8 cellular contexts compared by ENCODE assay signal in the genomic region with DNA sequence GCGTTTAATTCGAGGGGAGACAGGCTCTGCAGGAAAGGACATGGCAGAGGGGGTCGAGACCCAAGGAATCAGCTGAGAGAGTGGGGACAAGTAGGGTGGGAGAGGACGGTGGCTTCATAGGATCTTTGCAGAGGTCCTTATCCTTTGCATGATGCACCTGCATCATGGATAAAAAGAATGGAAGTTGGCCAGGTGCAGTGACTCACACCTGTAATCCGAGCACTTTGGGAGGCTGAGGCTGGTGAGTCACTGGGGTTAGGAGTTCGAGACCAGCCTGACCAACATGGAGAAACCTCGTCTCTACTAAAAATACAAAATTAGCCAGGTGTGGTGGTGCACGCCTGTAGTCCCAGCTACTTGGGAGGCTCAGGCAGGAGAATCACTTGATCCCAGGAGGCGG. TPM values are rescaled to one million over a fixed set of nuclear protein-coding genes. Genes with fewer than 3 reads are reported as not detected.
DNase-seq lines count a peak whose midpoint lies in the region; FAIRE-seq and TF ChIP-seq lines count a peak whose summit lies in the region.
"Not testable (repeated sequence)": the region's sequence is repeated elsewhere in the genome, so short reads cannot be mapped to it uniquely, and the experiment has no call there.

No MANE protein-coding gene starts in this region.

- H3K36me3 ChIP-seq in HEK293 (ENCODE audit: control insufficient read depth in 2 of 2, insufficient read depth in 1 of 2, low read length in 2 of 2) (peaks cover 0 to 18% of the 10 kb centered on the region in 2 experiments; a peak in 2 of 3 replicates), MG63 (peaks cover 13% of the 10 kb centered on the region)

- TF ChIP-seq CTCF in 22Rv1 (IDR thresholded peaks at IDR 0.05); HEK293 (tag by site-specific recombination; IDR thresholded peaks at IDR 0.05); astrocyte of the spinal cord (IDR thresholded peaks at IDR 0.05; ENCODE audit: low read depth, low read length); epithelial cell of esophagus (IDR thresholded peaks at IDR 0.05; ENCODE audit: insufficient read depth, low read depth, low read length, missing control alignments): not testable (repeated sequence)

- POLR2A ChIA-PET in HEK293 (lab: Yijun Ruan, JAX) = interaction anchor here (0.6 kb wide), 1 partner anchor 37 kb away, joined by 3 read pairs; no protein-coding TSS in a partner anchor

- in situ Hi-C loops in astrocyte of the spinal cord (cut with HindIII; ENCODE audit: low sequenced_read_pairs) = not testable (repeated sequence)

- CTCF ChIA-PET in HEK293 (lab: Yijun Ruan, JAX) = interaction anchor here (0.9 kb wide), 1 partner anchor 807 kb away, joined by 3 read pairs; no protein-coding TSS in a partner anchor

- DNase-seq in EH (ENCODE audit: low read depth) = peak; percentile 17
- peak; percentile 26 for DNase-seq in MG63
- DNase-seq in RCC 7860 (ENCODE audit: low spot score) = peak; percentile 9
- peak; percentile 16 for DNase-seq in astrocyte of the spinal cord (ENCODE audit: low read depth, low spot score)
- peak; percentile 32 for DNase-seq in epithelial cell of esophagus (ENCODE audit: low read depth)
- peak; percentile 65 for DNase-seq in kidney tubule cell (ENCODE audit: low spot score)

- H3K9me3 ChIP-seq in HEK293 (ENCODE audit: control insufficient read depth, insufficient read depth, low read depth, low read length); MG63: not testable (repeated sequence)

- not testable (repeated sequence) for FAIRE-seq in RCC 7860 (lab: Jason Lieb, UNC)

- H3K27me3 ChIP-seq in MG63 = not testable (repeated sequence)

- H3K4me3 ChIP-seq in HEK293 (ENCODE audit: low read depth, low read length); MG63; astrocyte of the spinal cord (ENCODE audit: low read depth, low read length); epithelial cell of esophagus (ENCODE audit: low read length): not testable (repeated sequence)

- not testable (repeated sequence) for H3K4me1 ChIP-seq in HEK293 (ENCODE audit: control insufficient read depth, insufficient read depth, low read length)

- H3K27ac ChIP-seq in 22Rv1 = peak overlapping the region; percentile 18; the same call in 1 of the 2 replicates
- not testable (repeated sequence) for H3K27ac ChIP-seq in HEK293 (ENCODE audit: extremely low read depth, low read depth, low read length)

TF ChIP-seq in HEK293, 187 proteins besides CTCF, POLR2A, EP300 and RAD21:
- TF ChIP-seq KLF8 (tag by site-specific recombination; IDR thresholded peaks at IDR 0.05) = peak; percentile 26; the same call in 1 of the 2 replicates

RNA-seq across cellular contexts. Expression of a gene that starts 17.3 kb away (rescaled TPM):
- total RNA-seq in MG63 (2014; rRNA removed; shearing (Covaris generic); ENCODE audit: low replicate concordance) = 6.2 and 25.5 TPM in 2 replicates

RNA-seq across cellular contexts. Expression of a gene that starts 31.5 kb away (rescaled TPM):
- total RNA-seq in MG63 (2014; rRNA removed; shearing (Covaris generic); ENCODE audit: low replicate concordance) = 270 and 299 TPM in 2 replicates

Comparison
In these comparisons a context has a peak if more than half of its experiments do, and no peak if none do; other contexts are left out.
1. DNase-seq: peak in every context shown above with its lines; median percentile 65 in kidney tubule cell; 32 in epithelial cell of esophagus; 26 in MG63; 17 in EH; 16 in astrocyte of the spinal cord; 9 in RCC 7860.